ENCODE assay signal across 10 cellular contexts in genomic region chr16:57746316-57746715, GRCh38. TPM values are rescaled to one million over a fixed set of nuclear protein-coding genes. Genes with fewer than 3 reads are reported as not detected.
DNase-seq lines count a peak whose midpoint lies in the region; ATAC-seq and TF ChIP-seq lines count a peak whose summit lies in the region.
"Not testable (repeated sequence)": the region's sequence is repeated elsewhere in the genome, so short reads cannot be mapped to it uniquely, and the experiment has no call there.
"Had no signal": no experiment of that assay in that cellular context is flagged by ENCODE, and none has a peak within 500 bp of the region (broad histone marks: within the 10 kb centered on the region; RNA-seq: fewer than 3 reads in every experiment).

No MANE protein-coding gene starts in this region.

- ATAC-seq in Right ventricle myocardium superior (ENCODE audit: poor library complexity); lower lobe of right lung; stimulated activated effector memory CD8-positive, alpha-beta T cell treated with anti-CD3 and anti-CD28 coated beads, Interleukin-12 subunit alpha, Interleukin-12 subunit beta, amount 100 ng/mL, for 72 hours: not testable (repeated sequence)

- H3K4me3 Mint-ChIP-seq in chondrocyte (ENCODE audit: unreplicated experiment); stimulated activated effector memory CD8-positive, alpha-beta T cell treated with anti-CD3 and anti-CD28 coated beads, Interleukin-12 subunit alpha, Interleukin-12 subunit beta, amount 100 ng/mL, for 72 hours: not testable (repeated sequence)
- peak overlapping the region; percentile 54 for H3K4me3 Mint-ChIP-seq in neural progenitor cell

- H3K27ac Mint-ChIP-seq in chondrocyte (ENCODE audit: unreplicated experiment); neural progenitor cell: not testable (repeated sequence)
- peak overlapping the region; percentile 41 for H3K27ac Mint-ChIP-seq in stimulated activated effector memory CD8-positive, alpha-beta T cell treated with anti-CD3 and anti-CD28 coated beads, Interleukin-12 subunit alpha, Interleukin-12 subunit beta, amount 100 ng/mL, for 72 hours

- H3K27me3 Mint-ChIP-seq in chondrocyte (ENCODE audit: low read depth); neural progenitor cell (ENCODE audit: insufficient read depth, low read depth): not testable (repeated sequence)

- DNase-seq in WERI-Rb-1; neural progenitor cell (ENCODE audit: low spot score); stimulated activated effector memory CD8-positive, alpha-beta T cell treated with anti-CD3 and anti-CD28 coated beads, Interleukin-12 subunit alpha, Interleukin-12 subunit beta, amount 100 ng/mL, for 72 hours (ENCODE audit: low spot score in 2 of 2): not testable (repeated sequence)
- peak; percentile 35 for DNase-seq in chondrocyte (ENCODE audit: low spot score)
- DNase-seq in Right ventricle myocardium superior: peak; percentile 8
- DNase-seq in lower lobe of right lung: peak; percentile 8

- H3K9me3 Mint-ChIP-seq in chondrocyte (ENCODE audit: low read depth); neural progenitor cell; stimulated activated effector memory CD8-positive, alpha-beta T cell treated with anti-CD3 and anti-CD28 coated beads, Interleukin-12 subunit alpha, Interleukin-12 subunit beta, amount 100 ng/mL, for 72 hours: not testable (repeated sequence)

- not testable (repeated sequence) for H3K4me1 ChIP-seq in lower lobe of right lung, neural progenitor cell

- H3K79me2 ChIP-seq in neural progenitor cell (ENCODE audit: low read depth): not testable (repeated sequence)

- not testable (repeated sequence) for H3K4me1 Mint-ChIP-seq in chondrocyte (ENCODE audit: low read depth); neural progenitor cell
- H3K4me1 Mint-ChIP-seq in stimulated activated effector memory CD8-positive, alpha-beta T cell treated with anti-CD3 and anti-CD28 coated beads, Interleukin-12 subunit alpha, Interleukin-12 subunit beta, amount 100 ng/mL, for 72 hours: peaks cover 16% of the 10 kb centered on the region

- intact Hi-C loops in Right ventricle myocardium superior (cut with DNase I); lower lobe of right lung (cut with DNase I): not testable (repeated sequence)

- not testable (repeated sequence) for H3K27me3 ChIP-seq in WERI-Rb-1 (ENCODE audit: insufficient read depth, low read depth, severe bottlenecking); lower lobe of right lung (ENCODE audit: low read depth); neural progenitor cell

- not testable (repeated sequence) for H3K9ac ChIP-seq in neural progenitor cell

- not testable (repeated sequence) for H3K9me3 ChIP-seq in WERI-Rb-1 (ENCODE audit: severe bottlenecking); lower lobe of right lung; neural progenitor cell (ENCODE audit: low read depth)

- not testable (repeated sequence) for H3F3A ChIP-seq in neural progenitor cell (ENCODE audit: low read depth)

- H3K4me2 ChIP-seq in neural progenitor cell: not testable (repeated sequence)

- not testable (repeated sequence) for H4K20me1 ChIP-seq in neural progenitor cell (ENCODE audit: low read depth)

- H3K4me3 ChIP-seq in WERI-Rb-1 (ENCODE audit: low read depth, low read length); lower lobe of right lung; neural progenitor cell: not testable (repeated sequence)

- TF ChIP-seq CTCF in WERI-Rb-1 (IDR thresholded peaks at IDR 0.05; ENCODE audit: low read depth, low read length); chondrocyte (IDR thresholded peaks at IDR 0.05); lower lobe of right lung (IDR thresholded peaks at IDR 0.05); neural progenitor cell (IDR thresholded peaks at IDR 0.05): not testable (repeated sequence)

- not testable (repeated sequence) for H2AFZ ChIP-seq in neural progenitor cell (replicated peaks)

- peak overlapping the region; percentile 57 for H3K27ac ChIP-seq in WERI-Rb-1
- not testable (repeated sequence) for H3K27ac ChIP-seq in lower lobe of right lung, neural progenitor cell

- not testable (repeated sequence) for H3K36me3 Mint-ChIP-seq in chondrocyte (ENCODE audit: low read depth); neural progenitor cell
- peaks cover 29% of the 10 kb centered on the region for H3K36me3 Mint-ChIP-seq in stimulated activated effector memory CD8-positive, alpha-beta T cell treated with anti-CD3 and anti-CD28 coated beads, Interleukin-12 subunit alpha, Interleukin-12 subunit beta, amount 100 ng/mL, for 72 hours

- peaks cover 13% of the 10 kb centered on the region for H3K36me3 ChIP-seq in WERI-Rb-1
- peaks cover 39% of the 10 kb centered on the region for H3K36me3 ChIP-seq in lower lobe of right lung
- not testable (repeated sequence) for H3K36me3 ChIP-seq in neural progenitor cell

RNA-seq across cellular contexts. Expression of gene KATNB1, which starts 10.7 kb away (rescaled TPM):
- 14.0 to 20.6 TPM (median 14.7 TPM) in 3 replicates for total RNA-seq in chondrocyte
- total RNA-seq in Right ventricle myocardium superior: 9.4 TPM
- 18.0 TPM for total RNA-seq in lower lobe of right lung
- 33.5 and 48.2 TPM in 2 replicates for total RNA-seq in neural progenitor cell (ENCODE audit: low replicate concordance)

RNA-seq across cellular contexts. Expression of gene DRC7, which starts 51.7 kb away (rescaled TPM):
- total RNA-seq in chondrocyte (not detected in 3 replicates), Right ventricle myocardium superior (not detected), lower lobe of right lung (4.3 TPM), neural progenitor cell (ENCODE audit: low replicate concordance) (0.41 and 0.84 TPM in 2 replicates)
- total RNA-seq: A673; Calu3; CD4-positive, alpha-beta T cell; CD8-positive, alpha-beta T cell had no signal

RNA-seq across cellular contexts. Expression of gene KIFC3, which starts 56.0 kb away (rescaled TPM):
- total RNA-seq in chondrocyte (74.4 to 135 TPM (median 75.6 TPM) in 3 replicates), Right ventricle myocardium superior (61.6 TPM), lower lobe of right lung (70.9 TPM), neural progenitor cell (ENCODE audit: low replicate concordance) (0.28 and 1.6 TPM in 2 replicates)
- total RNA-seq: CD4-positive, alpha-beta T cell had no signal

Comparison
In these comparisons a context has a peak if more than half of its experiments do, and no peak if none do; other contexts are left out.
1. RNA of gene KIFC3, which starts 56.0 kb away (total RNA-seq): 74.4 to 135 TPM in chondrocyte, 70.9 TPM in lower lobe of right lung (single experiment) and 61.6 TPM in Right ventricle myocardium superior (single experiment); 0.28 to 1.6 TPM in neural progenitor cell; every median in the first group is over 10 times any median in the second.